28 cellular contexts compared by ENCODE assay signal in genomic region chr7:33701189-33701740, GRCh38.
"Had no signal": no experiment of that assay in that cellular context is flagged by ENCODE, and none has a peak within 500 bp of the region (broad histone marks: within the 10 kb centered on the region; RNA-seq: fewer than 3 reads in every experiment).

No MANE protein-coding gene starts in this region.

- H3K27me3 ChIP-seq: brain microvascular endothelial cell, cardiac muscle cell, colonic mucosa, gastroesophageal sphincter had no signal

- H3K4me3 ChIP-seq: cardiac muscle cell, colonic mucosa, gastroesophageal sphincter had no signal

- H3K27ac ChIP-seq: brain microvascular endothelial cell, cardiac muscle cell, gastroesophageal sphincter, VCaP had no signal

- H3K4me1 Mint-ChIP-seq: activated CD4-positive, alpha-beta memory T cell treated with anti-CD3 and anti-CD28 coated beads, Interleukin-2, amount 10 ng/mL, durations not matched to agents 7 days and 5 days; activated CD4-positive, alpha-beta T cell treated with anti-CD3 and anti-CD28 coated beads, Interleukin-2, amount 10 ng/mL, durations not matched to agents 7 days and 5 days; activated naive CD4-positive, alpha-beta T cell treated with anti-CD3 and anti-CD28 coated beads, Interleukin-2, amount 10 ng/mL, durations not matched to agents 7 days and 5 days; activated naive CD8-positive, alpha-beta T cell treated with anti-CD3 and anti-CD28 coated beads, Interleukin-2, amount 10 ng/mL, durations not matched to agents 7 days and 5 days had no signal

- H3K27ac Mint-ChIP-seq: activated CD4-positive, alpha-beta memory T cell treated with anti-CD3 and anti-CD28 coated beads, Interleukin-2, amount 10 ng/mL, durations not matched to agents 7 days and 5 days; activated CD4-positive, alpha-beta T cell treated with anti-CD3 and anti-CD28 coated beads, Interleukin-2, amount 10 ng/mL, durations not matched to agents 7 days and 5 days; activated naive CD4-positive, alpha-beta T cell treated with anti-CD3 and anti-CD28 coated beads, Interleukin-2, amount 10 ng/mL, durations not matched to agents 7 days and 5 days; activated naive CD4-positive, alpha-beta T cell treated with anti-CD3 and anti-CD28 coated beads, Interleukin-2, amount 50 U/mL, for 72 hours; activated naive CD8-positive, alpha-beta T cell treated with anti-CD3 and anti-CD28 coated beads, Interleukin-2, amount 10 ng/mL, durations not matched to agents 7 days and 5 days; activated T-cell treated with anti-CD3 and anti-CD28 coated beads, Interleukin-2, amount 50 U/mL, for 24 hours; activated T-cell treated with anti-CD3 and anti-CD28 coated beads, Interleukin-2, amount 50 U/mL, for 72 hours; WTC11 had no signal

- H3K27me3 Mint-ChIP-seq: activated CD4-positive, alpha-beta memory T cell treated with anti-CD3 and anti-CD28 coated beads, Interleukin-2, amount 10 ng/mL, durations not matched to agents 7 days and 5 days; activated CD4-positive, alpha-beta T cell treated with anti-CD3 and anti-CD28 coated beads, Interleukin-2, amount 10 ng/mL, durations not matched to agents 7 days and 5 days; activated naive CD4-positive, alpha-beta T cell treated with anti-CD3 and anti-CD28 coated beads, Interleukin-2, amount 10 ng/mL, durations not matched to agents 7 days and 5 days; activated naive CD8-positive, alpha-beta T cell treated with anti-CD3 and anti-CD28 coated beads, Interleukin-2, amount 10 ng/mL, durations not matched to agents 7 days and 5 days; activated T-cell treated with anti-CD3 and anti-CD28 coated beads, Interleukin-2, amount 50 U/mL, for 24 hours had no signal

- H3K36me3 Mint-ChIP-seq: activated naive CD4-positive, alpha-beta T cell treated with anti-CD3 and anti-CD28 coated beads, Interleukin-2, amount 10 ng/mL, durations not matched to agents 7 days and 5 days; activated naive CD8-positive, alpha-beta T cell treated with anti-CD3 and anti-CD28 coated beads, Interleukin-2, amount 10 ng/mL, durations not matched to agents 7 days and 5 days had no signal

- H3K9me3 ChIP-seq: colonic mucosa had no signal

- H3K4me1 ChIP-seq: colonic mucosa had no signal

- H3K4me3 Mint-ChIP-seq: activated CD4-positive, alpha-beta memory T cell treated with anti-CD3 and anti-CD28 coated beads, Interleukin-2, amount 10 ng/mL, durations not matched to agents 7 days and 5 days; activated CD4-positive, alpha-beta T cell treated with anti-CD3 and anti-CD28 coated beads, Interleukin-2, amount 10 ng/mL, durations not matched to agents 7 days and 5 days; activated naive CD4-positive, alpha-beta T cell treated with anti-CD3 and anti-CD28 coated beads, Interleukin-2, amount 10 ng/mL, durations not matched to agents 7 days and 5 days; activated naive CD8-positive, alpha-beta T cell treated with anti-CD3 and anti-CD28 coated beads, Interleukin-2, amount 10 ng/mL, durations not matched to agents 7 days and 5 days; activated T-cell treated with anti-CD3 and anti-CD28 coated beads, Interleukin-2, amount 50 U/mL, for 24 hours; activated T-cell treated with anti-CD3 and anti-CD28 coated beads, Interleukin-2, amount 50 U/mL, for 72 hours; WTC11 had no signal

- H3K36me3 ChIP-seq: brain microvascular endothelial cell, cardiac muscle cell, colonic mucosa had no signal

- DNase-seq: activated CD4-positive, alpha-beta memory T cell treated with anti-CD3 and anti-CD28 coated beads, Interleukin-2, amount 10 ng/mL, durations not matched to agents 7 days and 5 days; activated CD4-positive, alpha-beta T cell treated with anti-CD3 and anti-CD28 coated beads for 1 hour; activated CD4-positive, alpha-beta T cell treated with anti-CD3 and anti-CD28 coated beads for 4 hours; activated CD4-positive, alpha-beta T cell treated with anti-CD3 and anti-CD28 coated beads, Interleukin-2, amount 10 ng/mL, durations not matched to agents 7 days and 5 days; activated CD4-positive, alpha-beta T cell treated with anti-CD3 and anti-CD28 coated beads, Interleukin-2, amount 50 U/mL, for 4 hours; activated CD8-positive, alpha-beta memory T cell treated with anti-CD3 and anti-CD28 coated beads, Interleukin-2, amount 50 U/mL, for 48 hours; activated gamma-delta T cell; activated naive CD4-positive, alpha-beta T cell; activated naive CD4-positive, alpha-beta T cell treated with anti-CD3 and anti-CD28 coated beads, Interleukin-2, amount 10 ng/mL, durations not matched to agents 7 days and 5 days; activated naive CD8-positive, alpha-beta T cell treated with anti-CD3 and anti-CD28 coated beads, Interleukin-2, amount 10 ng/mL, durations not matched to agents 7 days and 5 days; activated T-cell treated with anti-CD3 and anti-CD28 coated beads for 4 hours; activated T-cell treated with anti-CD3 and anti-CD28 coated beads, Interleukin-2, amount 50 U/mL, for 24 hours; activated T-cell treated with anti-CD3 and anti-CD28 coated beads, Interleukin-2, amount 50 U/mL, for 72 hours; amniotic stem cell; anterior cingulate cortex; brain microvascular endothelial cell; central memory CD4-positive, alpha-beta T cell; cerebellar nuclear complex; colonic mucosa; effector CD8-positive, alpha-beta T cell; foreskin melanocyte; T-helper 2 cell had no signal

- ATAC-seq: activated naive CD4-positive, alpha-beta T cell treated with anti-CD3 and anti-CD28 coated beads, Interleukin-2, amount 50 U/mL, for 72 hours; activated T-cell treated with anti-CD3 and anti-CD28 coated beads, Interleukin-2, amount 50 U/mL, for 72 hours; esophagus mucosa; gastroesophageal sphincter; WTC11 had no signal
